ENCODE assay signal across 1 cellular context in genomic region chr15:74314897-74315438, GRCh38.
TF ChIP-seq lines count a peak whose summit lies in the region.

No MANE protein-coding gene starts in this region.

TF ChIP-seq in K562, 482 proteins besides CTCF, POLR2A, EP300 and RAD21 (continued from another document and continues in another):
- TF ChIP-seq GTF3C2 (IDR thresholded peaks at IDR 0.05; ENCODE audit: borderline replicate concordance, extremely low read depth, insufficient read length) (no peak), HMBOX1 (IDR thresholded peaks at IDR 0.05) (no peak), FOXK1 (CRISPR knock-in tag; IDR thresholded peaks at IDR 0.05; ENCODE audit: borderline replicate concordance) (no peak), ZFX (CRISPR knock-in tag; IDR thresholded peaks at IDR 0.05) (no peak), EWSR1 (IDR thresholded peaks at IDR 0.05; ENCODE audit: borderline replicate concordance, low read depth, partially characterized antibody) (no peak), FOXP4 (CRISPR knock-in tag; IDR thresholded peaks at IDR 0.05; ENCODE audit: borderline replicate concordance) (no peak), NCOA4 (IDR thresholded peaks at IDR 0.05; ENCODE audit: partially characterized antibody) (no peak), STAT5B (CRISPR knock-in tag; IDR thresholded peaks at IDR 0.05) (no peak), ZNF263 (CRISPR knock-in tag; IDR thresholded peaks at IDR 0.05; ENCODE audit: borderline replicate concordance) (no peak), CBX2 (IDR thresholded peaks at IDR 0.05; ENCODE audit: insufficient read depth, low read length, poor library complexity, severe bottlenecking) (no peak), L3MBTL2 (IDR thresholded peaks at IDR 0.05) (peak; percentile 58; the same call in 1 of the 2 replicates), HLTF (IDR thresholded peaks at IDR 0.05) (no peak), ZNF696 (CRISPR knock-in tag; conservative IDR thresholded peaks at IDR 0.05) (no peak), FOXM1 (IDR thresholded peaks at IDR 0.05; ENCODE audit: low read depth) (no peak), FOXM1 (CRISPR knock-in tag; IDR thresholded peaks at IDR 0.05; ENCODE audit: low read depth) (no peak), MIER1 (IDR thresholded peaks at IDR 0.05; ENCODE audit: low read depth) (no peak), KDM1A (IDR thresholded peaks at IDR 0.05) (peak in 1 of 2 experiments; percentile 36; a peak in 1 of 4 replicates), U2AF1 (optimal IDR thresholded peaks at IDR 0.05; ENCODE audit: low read depth, low read length) (no peak), BRCA1 (IDR thresholded peaks at IDR 0.05) (no peak), BRCA1 (CRISPR knock-in tag; IDR thresholded peaks at IDR 0.05) (no peak), CTBP1 (IDR thresholded peaks at IDR 0.05; ENCODE audit: borderline replicate concordance) (peak; percentile 43; the same call in 1 of the 2 replicates), ZNF436 (CRISPR knock-in tag; IDR thresholded peaks at IDR 0.05) (no peak), SNAPC5 (CRISPR knock-in tag; IDR thresholded peaks at IDR 0.05) (no peak), THRB (CRISPR knock-in tag; conservative IDR thresholded peaks at IDR 0.05) (no peak), ZNF589 (CRISPR knock-in tag; IDR thresholded peaks at IDR 0.05; ENCODE audit: low read depth) (0 out of 2 replicates have a peak, but pooled peaks have one; percentile 59), ESRRB (CRISPR knock-in tag; IDR thresholded peaks at IDR 0.05; ENCODE audit: borderline replicate concordance) (no peak), KDM5B (IDR thresholded peaks at IDR 0.05; ENCODE audit: insufficient replicate concordance, low read depth, low read length) (no peak), ZNF165 (CRISPR knock-in tag; IDR thresholded peaks at IDR 0.05; ENCODE audit: borderline replicate concordance) (no peak), GABPB1 (CRISPR knock-in tag; IDR thresholded peaks at IDR 0.05) (no peak), MEF2D (tag; conservative IDR thresholded peaks at IDR 0.05; ENCODE audit: low read depth) (no peak), SETDB1 (IDR thresholded peaks at IDR 0.05; ENCODE audit: low read length) (no peak), MEIS2 (IDR thresholded peaks at IDR 0.05; ENCODE audit: partially characterized antibody) (peak; percentile 82), TFAP4 (CRISPR knock-in tag; IDR thresholded peaks at IDR 0.05; ENCODE audit: borderline replicate concordance) (peak; percentile 60; the same call in 1 of the 2 replicates), RBM34 (IDR thresholded peaks at IDR 0.05; ENCODE audit: borderline replicate concordance, insufficient read depth, low read length) (no peak), FOXA3 (CRISPR knock-in tag; conservative IDR thresholded peaks at IDR 0.05 in 1 of 2, IDR thresholded peaks at IDR 0.05 in 1 of 2) (no peak), ZFP36 (IDR thresholded peaks at IDR 0.05; ENCODE audit: low read depth, low read length, partially characterized antibody) (no peak), ZZZ3 (IDR thresholded peaks at IDR 0.05) (no peak), ZNF347 (CRISPR knock-in tag; IDR thresholded peaks at IDR 0.05; ENCODE audit: low read depth) (no peak), FOXA1 (IDR thresholded peaks at IDR 0.05; ENCODE audit: borderline replicate concordance) (no peak), ZNF146 (CRISPR knock-in tag; IDR thresholded peaks at IDR 0.05; ENCODE audit: unreplicated experiment) (no peak), MAX (CRISPR knock-in tag; IDR thresholded peaks at IDR 0.05) (no peak), ZBTB11 (CRISPR knock-in tag; IDR thresholded peaks at IDR 0.05) (no peak), ADNP (tag; IDR thresholded peaks at IDR 0.05) (no peak)
- TF ChIP-seq, protein P1, sequence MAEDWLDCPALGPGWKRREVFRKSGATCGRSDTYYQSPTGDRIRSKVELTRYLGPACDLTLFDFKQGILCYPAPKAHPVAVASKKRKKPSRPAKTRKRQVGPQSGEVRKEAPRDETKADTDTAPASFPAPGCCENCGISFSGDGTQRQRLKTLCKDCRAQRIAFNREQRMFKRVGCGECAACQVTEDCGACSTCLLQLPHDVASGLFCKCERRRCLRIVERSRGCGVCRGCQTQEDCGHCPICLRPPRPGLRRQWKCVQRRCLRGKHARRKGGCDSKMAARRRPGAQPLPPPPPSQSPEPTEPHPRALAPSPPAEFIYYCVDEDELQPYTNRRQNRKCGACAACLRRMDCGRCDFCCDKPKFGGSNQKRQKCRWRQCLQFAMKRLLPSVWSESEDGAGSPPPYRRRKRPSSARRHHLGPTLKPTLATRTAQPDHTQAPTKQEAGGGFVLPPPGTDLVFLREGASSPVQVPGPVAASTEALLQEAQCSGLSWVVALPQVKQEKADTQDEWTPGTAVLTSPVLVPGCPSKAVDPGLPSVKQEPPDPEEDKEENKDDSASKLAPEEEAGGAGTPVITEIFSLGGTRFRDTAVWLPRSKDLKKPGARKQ (CRISPR knock-in tag; IDR thresholded peaks at IDR 0.05) = no peak
- TF ChIP-seq, protein P2, sequence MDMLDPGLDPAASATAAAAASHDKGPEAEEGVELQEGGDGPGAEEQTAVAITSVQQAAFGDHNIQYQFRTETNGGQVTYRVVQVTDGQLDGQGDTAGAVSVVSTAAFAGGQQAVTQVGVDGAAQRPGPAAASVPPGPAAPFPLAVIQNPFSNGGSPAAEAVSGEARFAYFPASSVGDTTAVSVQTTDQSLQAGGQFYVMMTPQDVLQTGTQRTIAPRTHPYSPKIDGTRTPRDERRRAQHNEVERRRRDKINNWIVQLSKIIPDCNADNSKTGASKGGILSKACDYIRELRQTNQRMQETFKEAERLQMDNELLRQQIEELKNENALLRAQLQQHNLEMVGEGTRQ (CRISPR knock-in tag; IDR thresholded peaks at IDR 0.05) = no peak
- TF ChIP-seq, protein P3, sequence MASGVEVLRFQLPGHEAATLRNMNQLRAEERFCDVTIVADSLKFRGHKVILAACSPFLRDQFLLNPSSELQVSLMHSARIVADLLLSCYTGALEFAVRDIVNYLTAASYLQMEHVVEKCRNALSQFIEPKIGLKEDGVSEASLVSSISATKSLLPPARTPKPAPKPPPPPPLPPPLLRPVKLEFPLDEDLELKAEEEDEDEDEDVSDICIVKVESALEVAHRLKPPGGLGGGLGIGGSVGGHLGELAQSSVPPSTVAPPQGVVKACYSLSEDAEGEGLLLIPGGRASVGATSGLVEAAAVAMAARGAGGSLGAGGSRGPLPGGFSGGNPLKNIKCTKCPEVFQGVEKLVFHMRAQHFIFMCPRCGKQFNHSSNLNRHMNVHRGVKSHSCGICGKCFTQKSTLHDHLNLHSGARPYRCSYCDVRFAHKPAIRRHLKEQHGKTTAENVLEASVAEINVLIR (CRISPR knock-in tag; IDR thresholded peaks at IDR 0.05) = no peak
- TF ChIP-seq, protein P4, sequence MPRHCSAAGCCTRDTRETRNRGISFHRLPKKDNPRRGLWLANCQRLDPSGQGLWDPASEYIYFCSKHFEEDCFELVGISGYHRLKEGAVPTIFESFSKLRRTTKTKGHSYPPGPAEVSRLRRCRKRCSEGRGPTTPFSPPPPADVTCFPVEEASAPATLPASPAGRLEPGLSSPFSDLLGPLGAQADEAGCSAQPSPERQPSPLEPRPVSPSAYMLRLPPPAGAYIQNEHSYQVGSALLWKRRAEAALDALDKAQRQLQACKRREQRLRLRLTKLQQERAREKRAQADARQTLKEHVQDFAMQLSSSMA (CRISPR knock-in tag; IDR thresholded peaks at IDR 0.05) = no peak
- TF ChIP-seq, protein P5, sequence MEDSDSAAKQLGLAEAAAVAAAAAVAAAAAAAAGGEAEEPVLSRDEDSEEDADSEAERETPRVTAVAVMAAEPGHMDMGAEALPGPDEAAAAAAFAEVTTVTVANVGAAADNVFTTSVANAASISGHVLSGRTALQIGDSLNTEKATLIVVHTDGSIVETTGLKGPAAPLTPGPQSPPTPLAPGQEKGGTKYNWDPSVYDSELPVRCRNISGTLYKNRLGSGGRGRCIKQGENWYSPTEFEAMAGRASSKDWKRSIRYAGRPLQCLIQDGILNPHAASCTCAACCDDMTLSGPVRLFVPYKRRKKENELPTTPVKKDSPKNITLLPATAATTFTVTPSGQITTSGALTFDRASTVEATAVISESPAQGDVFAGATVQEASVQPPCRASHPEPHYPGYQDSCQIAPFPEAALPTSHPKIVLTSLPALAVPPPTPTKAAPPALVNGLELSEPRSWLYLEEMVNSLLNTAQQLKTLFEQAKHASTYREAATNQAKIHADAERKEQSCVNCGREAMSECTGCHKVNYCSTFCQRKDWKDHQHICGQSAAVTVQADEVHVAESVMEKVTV (CRISPR knock-in tag; IDR thresholded peaks at IDR 0.05) = no peak
